ENCODE assay signal across 15 cellular contexts in the genomic region with DNA sequence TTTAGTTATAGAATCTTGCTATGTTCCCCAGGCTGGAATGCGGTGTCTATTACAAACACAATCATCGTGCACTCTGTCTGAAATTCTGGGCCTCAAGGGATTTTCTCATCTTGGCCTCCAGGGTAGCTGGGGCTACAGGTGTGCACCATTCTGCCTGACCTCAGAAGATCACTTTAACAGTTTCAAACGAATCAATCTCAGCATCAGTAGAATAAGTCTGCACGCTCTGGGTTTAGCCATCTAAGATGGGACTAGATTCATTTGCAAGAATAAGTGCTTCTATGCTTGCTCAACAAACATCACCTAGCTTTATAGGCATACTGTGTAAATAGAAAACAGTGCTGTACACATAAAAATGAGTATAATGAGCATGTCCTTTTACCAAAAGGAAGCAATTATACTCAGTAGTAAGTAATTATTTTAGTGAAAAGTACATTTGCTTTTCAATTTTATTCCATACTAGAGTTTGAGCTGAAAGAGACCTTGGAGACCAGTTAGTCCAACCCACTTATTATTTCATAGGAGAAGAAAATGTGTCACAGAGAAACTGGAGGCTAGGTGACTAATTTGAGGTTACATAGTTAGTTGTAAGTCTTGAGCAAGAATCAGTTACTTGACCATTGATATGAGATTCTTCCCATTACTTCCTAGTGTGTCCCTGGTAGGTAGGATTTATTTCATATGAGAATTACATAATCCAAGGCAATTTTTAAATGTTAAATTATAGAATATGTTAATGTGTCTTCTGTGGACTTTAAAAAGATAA.
DNase-seq lines count a peak whose midpoint lies in the region; ATAC-seq and TF ChIP-seq lines count a peak whose summit lies in the region.
"Had no signal": no experiment of that assay in that cellular context is flagged by ENCODE, and none has a peak within 500 bp of the region (broad histone marks: within the 10 kb centered on the region; RNA-seq: fewer than 3 reads in every experiment).

No MANE protein-coding gene starts in this region.

- POLR2A ChIA-PET in MCF 10A (lab: Yijun Ruan, JAX) = no interaction called here
- POLR2A ChIA-PET in Panc1 (lab: Charles Lee) = no interaction called here

- peaks cover 8% of the 10 kb centered on the region for H3K4me1 Mint-ChIP-seq in MCF 10A (ENCODE audit: insufficient read depth, unreplicated experiment)
- H3K4me1 Mint-ChIP-seq: activated CD4-positive, alpha-beta T cell treated with anti-CD3 and anti-CD28 coated beads, Interleukin-2, amount 10 ng/mL, durations not matched to agents 24 days and 14 days; activated naive CD8-positive, alpha-beta T cell treated with anti-CD3 and anti-CD28 coated beads, Interleukin-2, amount 10 ng/mL, durations not matched to agents 7 days and 5 days had no signal

- TF ChIP-seq CTCF in MCF 10A (IDR thresholded peaks at IDR 0.05; ENCODE audit: unreplicated experiment) = no peak
- TF ChIP-seq CTCF in breast epithelium (IDR thresholded peaks at IDR 0.05) = no peak
- no peak for TF ChIP-seq CTCF in Panc1 (IDR thresholded peaks at IDR 0.05)

- BruUV-seq in MCF 10A (replicated peaks; lab: Mats Ljungman, UMichigan) = no TSS peak
- no TSS peak for BruUV-seq in Panc1 (replicated peaks; lab: Mats Ljungman, UMichigan)

- H3K27ac ChIP-seq in breast epithelium = no peak overlapping the region
- H3K27ac ChIP-seq in Panc1 (ENCODE audit: low read length) = no peak overlapping the region
- H3K27ac ChIP-seq: neural progenitor cell had no signal

- H3K4me1 ChIP-seq in breast epithelium (no peaks in the 10 kb centered on the region), Panc1 (ENCODE audit: control insufficient read depth, insufficient read depth, low read length) (no peaks in the 10 kb centered on the region; the same call in 1 of the 2 replicates)
- H3K4me1 ChIP-seq: Caco-2, neural progenitor cell had no signal

- intact Hi-C loops in MCF 10A (cut with micrococcal nuclease) (no loop called here), breast epithelium (cut with DNase I; ENCODE audit: low total_unique reads) (no loop called here), Panc1 (cut with micrococcal nuclease; ENCODE audit: unreplicated experiment) (no loop called here)

- in situ Hi-C loops in Panc1 (cut with HindIII; ENCODE audit: low pct_unique_long_range_greater_than_20kb, low sequenced_read_pairs) = no loop called here

- H3K4me3 ChIP-seq in breast epithelium (no peak overlapping the region), Panc1 (ENCODE audit: low read depth in 2 of 2, low read length in 2 of 2) (no peak overlapping the region)
- H3K4me3 ChIP-seq: neural progenitor cell had no signal

- CTCF ChIA-PET in MCF 10A (lab: Yijun Ruan, JAX) (interaction anchor here (0.7 kb wide), 1 partner anchor 674 kb away, joined by 3 read pairs; no protein-coding TSS in a partner anchor), Panc1 (lab: Charles Lee) (no interaction called here)

- H3K36me3 ChIP-seq in breast epithelium (no peaks in the 10 kb centered on the region), Panc1 (ENCODE audit: control insufficient read depth, insufficient read depth, low read length) (no peaks in the 10 kb centered on the region)
- H3K36me3 ChIP-seq: neural progenitor cell had no signal

- no peaks in the 10 kb centered on the region for H3K36me3 Mint-ChIP-seq in MCF 10A (ENCODE audit: insufficient read depth, unreplicated experiment)
- H3K36me3 Mint-ChIP-seq: activated naive CD8-positive, alpha-beta T cell treated with anti-CD3 and anti-CD28 coated beads, Interleukin-2, amount 10 ng/mL, durations not matched to agents 7 days and 5 days; neural progenitor cell had no signal

- DNase-seq in MCF 10A (ENCODE audit: unreplicated experiment) (peak; percentile 35), breast epithelium (ENCODE audit: low spot score in 2 of 2) (no peak), NCI-H146 treated with DMSO at 0.1 percent for 48 hours (lab: John Stamatoyannopoulos, UW; ENCODE audit: unreplicated experiment) (peak; percentile 99), Panc1 (ENCODE audit: low read depth, low spot score) (peak; percentile 10), NCI-H82 (lab: John Stamatoyannopoulos, UW) (no peak), DMS 273 (lab: John Stamatoyannopoulos, UW; ENCODE audit: unreplicated experiment) (no peak), SKM-1 treated with dmso at 0.1 percent for 144 hours (lab: John Stamatoyannopoulos, UW; ENCODE audit: unreplicated experiment) (no peak)
- DNase-seq: activated CD4-positive, alpha-beta T cell treated with anti-CD3 and anti-CD28 coated beads, Interleukin-2, amount 10 ng/mL, durations not matched to agents 24 days and 14 days; activated naive CD8-positive, alpha-beta T cell treated with anti-CD3 and anti-CD28 coated beads, Interleukin-2, amount 10 ng/mL, durations not matched to agents 7 days and 5 days; activated T-cell treated with anti-CD3 and anti-CD28 coated beads, Interleukin-2, amount 50 U/mL, for 24 hours; Caco-2; right cardiac atrium; SHP77 had no signal

- no peak overlapping the region for H3K27ac Mint-ChIP-seq in MCF 10A (ENCODE audit: low read depth, unreplicated experiment)
- H3K27ac Mint-ChIP-seq: activated CD4-positive, alpha-beta T cell treated with anti-CD3 and anti-CD28 coated beads, Interleukin-2, amount 10 ng/mL, durations not matched to agents 24 days and 14 days; activated naive CD8-positive, alpha-beta T cell treated with anti-CD3 and anti-CD28 coated beads, Interleukin-2, amount 10 ng/mL, durations not matched to agents 7 days and 5 days; activated T-cell treated with anti-CD3 and anti-CD28 coated beads, Interleukin-2, amount 50 U/mL, for 24 hours; neural progenitor cell had no signal

- H3K27me3 Mint-ChIP-seq in MCF 10A (ENCODE audit: insufficient read depth, unreplicated experiment) = peaks cover 11% of the 10 kb centered on the region
- H3K27me3 Mint-ChIP-seq: activated CD4-positive, alpha-beta T cell treated with anti-CD3 and anti-CD28 coated beads, Interleukin-2, amount 10 ng/mL, durations not matched to agents 24 days and 14 days; activated naive CD8-positive, alpha-beta T cell treated with anti-CD3 and anti-CD28 coated beads, Interleukin-2, amount 10 ng/mL, durations not matched to agents 7 days and 5 days; activated T-cell treated with anti-CD3 and anti-CD28 coated beads, Interleukin-2, amount 50 U/mL, for 24 hours had no signal

- no peak overlapping the region for H3K4me3 Mint-ChIP-seq in MCF 10A (ENCODE audit: unreplicated experiment)
- H3K4me3 Mint-ChIP-seq: activated CD4-positive, alpha-beta T cell treated with anti-CD3 and anti-CD28 coated beads, Interleukin-2, amount 10 ng/mL, durations not matched to agents 24 days and 14 days; activated naive CD8-positive, alpha-beta T cell treated with anti-CD3 and anti-CD28 coated beads, Interleukin-2, amount 10 ng/mL, durations not matched to agents 7 days and 5 days; activated T-cell treated with anti-CD3 and anti-CD28 coated beads, Interleukin-2, amount 50 U/mL, for 24 hours; neural progenitor cell had no signal

- no peaks in the 10 kb centered on the region for H3K9me3 ChIP-seq in breast epithelium
- H3K9me3 ChIP-seq in Panc1 (ENCODE audit: control insufficient read depth, insufficient read depth, low read depth, low read length) = no peaks in the 10 kb centered on the region
- H3K9me3 ChIP-seq: Caco-2 had no signal

- ATAC-seq in Panc1 (peak; percentile 53; the same call in 1 of the 2 replicates), HG02759 (IDR thresholded peaks at IDR 0.05; ENCODE audit: unreplicated experiment) (no peak)
- ATAC-seq: right cardiac atrium had no signal

- no peaks in the 10 kb centered on the region for H3K27me3 ChIP-seq in breast epithelium
- H3K27me3 ChIP-seq in Panc1 (ENCODE audit: control insufficient read depth, insufficient read depth, low read length) = no peaks in the 10 kb centered on the region
- H3K27me3 ChIP-seq: neural progenitor cell had no signal

- no peak for TF ChIP-seq POLR2A in breast epithelium (IDR thresholded peaks at IDR 0.05)

- H3K9me3 Mint-ChIP-seq in MCF 10A (ENCODE audit: unreplicated experiment) = no peaks in the 10 kb centered on the region
- H3K9me3 Mint-ChIP-seq: neural progenitor cell had no signal

Comparison
In these comparisons a context has a peak if more than half of its experiments do, and no peak if none do; other contexts are left out.
1. DNase-seq: peak in MCF 10A (single experiment), NCI-H146 treated with DMSO at 0.1 percent for 48 hours (single experiment) and Panc1 (single experiment); none in breast epithelium (0 of 2), NCI-H82 (single experiment), DMS 273 (single experiment) and SKM-1 treated with dmso at 0.1 percent for 144 hours (single experiment).